In genomic region chr17:83149326-83149725, GRCh38 we compare ENCODE assay signal across 24 cellular contexts.
DNase-seq lines count a peak whose midpoint lies in the region; ATAC-seq, FAIRE-seq and TF ChIP-seq lines count a peak whose summit lies in the region.
"Had no signal": no experiment of that assay in that cellular context is flagged by ENCODE, and none has a peak within 500 bp of the region (broad histone marks: within the 10 kb centered on the region; RNA-seq: fewer than 3 reads in every experiment).

No MANE protein-coding gene starts in this region.

- H4K20me1 ChIP-seq in hepatocyte (ENCODE audit: insufficient read depth, poor library complexity, severe bottlenecking) = no peaks in the 10 kb centered on the region
- no peaks in the 10 kb centered on the region for H4K20me1 ChIP-seq in neural progenitor cell (ENCODE audit: low read depth)

- H3K9me3 ChIP-seq in hepatocyte (ENCODE audit: low read depth) (no peaks in the 10 kb centered on the region), neural progenitor cell (ENCODE audit: low read depth) (no peaks in the 10 kb centered on the region)

- DNase-seq in chondrocyte (ENCODE audit: low spot score) = peak; percentile 36
- peak; percentile 2 for DNase-seq in hepatocyte (ENCODE audit: low spot score)
- DNase-seq in neural progenitor cell (ENCODE audit: low spot score) = no peak
- DNase-seq in NCI-H446 treated with DMSO at 0.1 percent for 48 hours (lab: John Stamatoyannopoulos, UW) = no peak
- no peak for DNase-seq in epidermal melanocyte (ENCODE audit: insufficient read length, low spot score)
- no peak for DNase-seq in naive thymus-derived CD8-positive, alpha-beta T cell
- no peak for DNase-seq in HTR-8/SVneo (ENCODE audit: insufficient read length, low spot score)
- DNase-seq: C1 segment of cervical spinal cord; CD4-positive, alpha-beta memory T cell; COR-L47; GDM1; HCEC 1CT; NCI-H1092; NCI-H1417 treated with DMSO at 0.1 percent for 48 hours; NCI-H1694 treated with DMSO at 0.1 percent for 48 hours; NCI-H2081; NCI-H2227 treated with DMSO at 0.1 percent for 48 hours; NCI-H510A; NCI-H69; RPMI8226; SHP77 had no signal

- H3K27me3 ChIP-seq in hepatocyte = no peaks in the 10 kb centered on the region
- H3K27me3 ChIP-seq in neural progenitor cell = no peaks in the 10 kb centered on the region

- H3K27ac Mint-ChIP-seq in chondrocyte (ENCODE audit: unreplicated experiment) = no peak overlapping the region
- H3K27ac Mint-ChIP-seq in neural progenitor cell = peak overlapping the region; percentile 74
- no peak overlapping the region for H3K27ac Mint-ChIP-seq in naive thymus-derived CD8-positive, alpha-beta T cell
- H3K27ac Mint-ChIP-seq: CD4-positive, alpha-beta memory T cell had no signal

- TF ChIP-seq CTCF in chondrocyte (IDR thresholded peaks at IDR 0.05) = no peak
- no peak for TF ChIP-seq CTCF in hepatocyte (IDR thresholded peaks at IDR 0.05; ENCODE audit: poor library complexity)
- TF ChIP-seq CTCF in neural progenitor cell (IDR thresholded peaks at IDR 0.05) = no peak

- POLR2A ChIA-PET in naive thymus-derived CD8-positive, alpha-beta T cell (lab: Charles Lee) = no interaction called here

- H3K4me2 ChIP-seq in hepatocyte (no peak overlapping the region), neural progenitor cell (no peak overlapping the region)

- 94% methylated on average over 4 of the region's 6 CpGs for WGBS in hepatocyte (ENCODE audit: low lambda C conversion rate, missing lambda C conversion rate)

- peaks cover 39% of the 10 kb centered on the region for H3K4me1 Mint-ChIP-seq in chondrocyte (ENCODE audit: low read depth)
- peaks cover 30% of the 10 kb centered on the region for H3K4me1 Mint-ChIP-seq in neural progenitor cell
- H3K4me1 Mint-ChIP-seq in naive thymus-derived CD8-positive, alpha-beta T cell = peaks cover 0 to 3% (median under 1%) of the 10 kb centered on the region in 4 donors
- H3K4me1 Mint-ChIP-seq: CD4-positive, alpha-beta memory T cell had no signal

- H3K79me2 ChIP-seq in hepatocyte = no peaks in the 10 kb centered on the region
- H3K79me2 ChIP-seq in neural progenitor cell (ENCODE audit: low read depth) = no peaks in the 10 kb centered on the region

- no peaks in the 10 kb centered on the region for H3K36me3 ChIP-seq in hepatocyte (replicated peaks; ENCODE audit: insufficient read depth, low read depth)
- no peaks in the 10 kb centered on the region for H3K36me3 ChIP-seq in neural progenitor cell

- H3K27me3 Mint-ChIP-seq in chondrocyte (ENCODE audit: low read depth) (no peaks in the 10 kb centered on the region), neural progenitor cell (ENCODE audit: insufficient read depth, low read depth) (peaks cover 13% of the 10 kb centered on the region)
- H3K27me3 Mint-ChIP-seq in naive thymus-derived CD8-positive, alpha-beta T cell = peaks cover 0 to 23% (median 0%) of the 10 kb centered on the region in 5 donors

- H3K4me3 Mint-ChIP-seq in chondrocyte (ENCODE audit: unreplicated experiment) (no peak overlapping the region), neural progenitor cell (no peak overlapping the region)
- H3K4me3 Mint-ChIP-seq in naive thymus-derived CD8-positive, alpha-beta T cell = no peak overlapping the region
- H3K4me3 Mint-ChIP-seq: CD4-positive, alpha-beta memory T cell had no signal

- peaks cover 21% of the 10 kb centered on the region for H3K4me1 ChIP-seq in hepatocyte (ENCODE audit: insufficient read depth)
- peaks cover 15% of the 10 kb centered on the region for H3K4me1 ChIP-seq in neural progenitor cell

- no peak overlapping the region for H2AFZ ChIP-seq in hepatocyte
- H2AFZ ChIP-seq in neural progenitor cell (replicated peaks) = no peak overlapping the region

- H3K9ac ChIP-seq in neural progenitor cell = no peak overlapping the region

- H3K9me3 Mint-ChIP-seq in chondrocyte (ENCODE audit: low read depth) = no peaks in the 10 kb centered on the region
- H3K9me3 Mint-ChIP-seq in neural progenitor cell = peaks cover 3% of the 10 kb centered on the region
- no peaks in the 10 kb centered on the region for H3K9me3 Mint-ChIP-seq in naive thymus-derived CD8-positive, alpha-beta T cell

- H3F3A ChIP-seq in neural progenitor cell (ENCODE audit: low read depth) = no peaks in the 10 kb centered on the region

- H3K4me3 ChIP-seq in hepatocyte = no peak overlapping the region
- no peak overlapping the region for H3K4me3 ChIP-seq in neural progenitor cell
- H3K4me3 ChIP-seq: GM12878 had no signal

- H3K36me3 Mint-ChIP-seq in chondrocyte (ENCODE audit: low read depth) = no peaks in the 10 kb centered on the region
- H3K36me3 Mint-ChIP-seq in neural progenitor cell = no peaks in the 10 kb centered on the region
- no peaks in the 10 kb centered on the region for H3K36me3 Mint-ChIP-seq in naive thymus-derived CD8-positive, alpha-beta T cell
- H3K36me3 Mint-ChIP-seq: CD4-positive, alpha-beta memory T cell had no signal

- ATAC-seq in naive thymus-derived CD8-positive, alpha-beta T cell = no peak
- ATAC-seq: GM12878 had no signal

- H3K27ac ChIP-seq in hepatocyte (no peak overlapping the region), neural progenitor cell (no peak overlapping the region)
- H3K27ac ChIP-seq: HL-60 had no signal

- no peaks in the 10 kb centered on the region for H3K9me2 ChIP-seq in hepatocyte (replicated peaks; ENCODE audit: insufficient read depth)

- no peak for FAIRE-seq in HTR-8/SVneo (lab: Jason Lieb, UNC)
- FAIRE-seq: GM12878, H1 had no signal

Comparison
In these comparisons a context has a peak if more than half of its experiments do, and no peak if none do; other contexts are left out.
1. DNase-seq: peak in chondrocyte (single experiment) and hepatocyte (single experiment); none in neural progenitor cell (single experiment), NCI-H446 treated with DMSO at 0.1 percent for 48 hours (single experiment), epidermal melanocyte (single experiment), naive thymus-derived CD8-positive, alpha-beta T cell (0 of 10) and HTR-8/SVneo (single experiment).